ENCODE assay signal across 9 cellular contexts in genomic region chr4:118772149-118773081, GRCh38.
A peak's percentile ranks its signal among the peaks of the same experiment; 100 is the strongest.
DNase-seq lines count a peak whose midpoint lies in the region; ATAC-seq, FAIRE-seq and TF ChIP-seq lines count a peak whose summit lies in the region.
"Had no signal": no experiment of that assay in that cellular context is flagged by ENCODE, and none has a peak within 500 bp of the region (broad histone marks: within the 10 kb centered on the region; RNA-seq: fewer than 3 reads in every experiment).

No MANE protein-coding gene starts in this region.

- BruUV-seq in HepG2 (replicated peaks; lab: Mats Ljungman, UMichigan): no TSS peak

- H3K4me3 ChIP-seq in AG04449 (ENCODE audit: low read depth, low read length) (no peak overlapping the region), HepG2 (replicated peaks in 1 of 3; ENCODE audit: insufficient read depth in 1 of 3, low read depth in 2 of 3, low read length in 3 of 3) (no peak overlapping the region), tibial nerve (peak overlapping the region in 2 of 4 donors; percentile 23 to 24)
- H3K4me3 ChIP-seq: HAP-1 had no signal

- H3K4me2 ChIP-seq in HepG2 (ENCODE audit: low read depth, low read length): no peak overlapping the region

- ATAC-seq in GM18498 (IDR thresholded peaks at IDR 0.05; ENCODE audit: unreplicated experiment): peak; percentile 73
- peak; percentile 77 for ATAC-seq in HG03103 (IDR thresholded peaks at IDR 0.05; ENCODE audit: low read depth, unreplicated experiment)
- peak; percentile 83 for ATAC-seq in HepG2
- ATAC-seq in GM21423 (IDR thresholded peaks at IDR 0.05; ENCODE audit: unreplicated experiment): no peak

- in situ Hi-C loops in HepG2 (cut with HindIII; ENCODE audit: extremely low pct_ligation_motif_present, low pct_unique_long_range_greater_than_20kb): loop anchor here (5.0 kb wide), 1 partner anchor 120 kb away; no protein-coding TSS in a partner anchor

- no peaks in the 10 kb centered on the region for H3K4me1 ChIP-seq in HepG2 (ENCODE audit: insufficient read depth, low read length)
- peaks cover 0 to 70% (median 10%) of the 10 kb centered on the region in 4 donors for H3K4me1 ChIP-seq in tibial nerve

- H3K27me3 ChIP-seq in HepG2 (ENCODE audit: control insufficient read depth in 1 of 2, insufficient read depth in 2 of 2, low read length in 2 of 2): no peaks in the 10 kb centered on the region
- H3K27me3 ChIP-seq in tibial nerve: no peaks in the 10 kb centered on the region

- no peak overlapping the region for H3K9ac ChIP-seq in HepG2 (ENCODE audit: insufficient read depth, low read depth, low read length)

- no peaks in the 10 kb centered on the region for H3K79me2 ChIP-seq in HepG2 (ENCODE audit: insufficient read depth, low read length)

- no peak for TF ChIP-seq RAD21 in HepG2 (CRISPR knock-in tag; IDR thresholded peaks at IDR 0.05)

- CTCF ChIA-PET in AG04449 (lab: Yijun Ruan, JAX) (interaction anchor here (0.7 to 7.3 kb wide), 32 partner anchors 9 to 201 kb away, joined by 3 to 79 read pairs (median 4); partner anchors contain the start of gene SYNPO2), HepG2 (lab: Yijun Ruan, JAX; ENCODE audit: low intra/inter-chr PET ratio, low total read pairs) (interaction anchor here (0.7 to 4.1 kb wide), 3 partner anchors 93 to 197 kb away, joined by 3 to 20 read pairs (median 5); partner anchors contain the start of gene SYNPO2)

- WGBS in HepG2 (ENCODE audit: low lambda C conversion rate): 85% methylated on average over 10 of the region's 10 CpGs
- 24 to 27% methylated on average over 10 of the region's 10 CpGs for WGBS in tibial nerve, 2 donors

- POLR2A ChIA-PET in AG04449 (lab: Yijun Ruan, JAX) (interaction anchor here (1.2 kb wide), 1 partner anchor 117 kb away, joined by 3 read pairs; the partner anchor contains the start of gene SYNPO2), HepG2 (lab: Yijun Ruan, JAX) (no interaction called here)

- TF ChIP-seq POLR2A in HepG2 (IDR thresholded peaks at IDR 0.05; ENCODE audit: insufficient read depth in 1 of 2, low read depth in 2 of 2, low read length in 2 of 2) (no peak), tibial nerve (IDR thresholded peaks at IDR 0.05) (no peak)

- DNase-seq in AG04449 (ENCODE audit: low read depth, low spot score) (no peak), NCI-H748 treated with DMSO at 0.1 percent for 48 hours (lab: John Stamatoyannopoulos, UW) (peak; percentile 31), cerebellar cortex (ENCODE audit: low spot score) (peak; percentile 71), HepG2 (ENCODE audit: low spot score) (peak; percentile 18), tibial nerve (ENCODE audit: low spot score in 2 of 2) (no peak)

- no peak for TF ChIP-seq EP300 in HepG2 (IDR thresholded peaks at IDR 0.05; ENCODE audit: low read depth in 2 of 2, low read length in 2 of 2)
- TF ChIP-seq EP300 in HepG2 (CRISPR knock-in tag; IDR thresholded peaks at IDR 0.05; ENCODE audit: borderline replicate concordance): no peak
- TF ChIP-seq EP300 in tibial nerve (IDR thresholded peaks at IDR 0.05): no peak

- H2AFZ ChIP-seq in HepG2 (ENCODE audit: low read length): no peak overlapping the region

- H3K9me3 ChIP-seq in HepG2 (ENCODE audit: low read length) (no peaks in the 10 kb centered on the region), tibial nerve (no peaks in the 10 kb centered on the region)
- H3K9me3 ChIP-seq: HAP-1 had no signal

- FAIRE-seq in HepG2 (lab: Jason Lieb, UNC): no peak

- intact Hi-C loops in HepG2 (cut with micrococcal nuclease; ENCODE audit: unreplicated experiment): loop anchor here (1.0 to 2.0 kb wide), 3 partner anchors 92 to 197 kb away; no protein-coding TSS in a partner anchor

- H3K36me3 ChIP-seq in HepG2 (replicated peaks in 1 of 2; ENCODE audit: control insufficient read depth in 1 of 2, insufficient read depth in 2 of 2, low read length in 2 of 2) (peaks cover 2 to 37% of the 10 kb centered on the region in 2 experiments; a peak in 4 of 5 replicates), tibial nerve (no peaks in the 10 kb centered on the region)

- TF ChIP-seq CTCF in AG04449 (IDR thresholded peaks at IDR 0.05; ENCODE audit: insufficient read depth, low read length, missing control alignments) (peak; percentile 22), HepG2 (CRISPR knock-in tag; IDR thresholded peaks at IDR 0.05) (peak; percentile 55), tibial nerve (IDR thresholded peaks at IDR 0.05) (peak; percentile 19 to 76 (median 57))

- H4K20me1 ChIP-seq in HepG2 (ENCODE audit: insufficient read depth, low read length): peaks cover 6% of the 10 kb centered on the region; the same call in 1 of the 2 replicates

- no peak overlapping the region for H3K27ac ChIP-seq in HepG2 (ENCODE audit: extremely low read length, insufficient read depth, low read length)
- H3K27ac ChIP-seq in tibial nerve: peak overlapping the region in 3 of 4 donors; percentile 24 to 79 (median 72)

TF ChIP-seq in HepG2, 621 proteins besides CTCF, POLR2A, EP300 and RAD21:
- TF ChIP-seq ARID3A (IDR thresholded peaks at IDR 0.05; ENCODE audit: low read depth, low read length) (0 out of 2 replicates have a peak, but pooled peaks have one; percentile 32), STAG1 (CRISPR knock-in tag; IDR thresholded peaks at IDR 0.05) (peak; percentile 60), RXRB (CRISPR knock-in tag; IDR thresholded peaks at IDR 0.05; ENCODE audit: borderline replicate concordance) (no peak)

Comparison
In these comparisons a context has a peak if more than half of its experiments do, and no peak if none do; other contexts are left out.
1. DNase-seq: peak in NCI-H748 treated with DMSO at 0.1 percent for 48 hours (single experiment), cerebellar cortex (single experiment) and HepG2 (single experiment); none in AG04449 (single experiment) and tibial nerve (0 of 2).
2. Peak in every context shown above with its lines, with median percentiles within 50 percentile points of each other: CTCF ChIP-seq.